In genomic region chr6:165298426-165298825, GRCh38 we compare ENCODE assay signal across 33 cellular contexts. TPM values are rescaled to one million over a fixed set of nuclear protein-coding genes. Genes with fewer than 3 reads are reported as not detected.
"Had no signal": no experiment of that assay in that cellular context is flagged by ENCODE, and none has a peak within 500 bp of the region (broad histone marks: within the 10 kb centered on the region; RNA-seq: fewer than 3 reads in every experiment).

No MANE protein-coding gene starts in this region.

- H3K36me3 ChIP-seq: gastroesophageal sphincter, heart left ventricle, stomach, tibial artery, upper lobe of right lung, uterus had no signal

- H3K4me3 ChIP-seq: coronary artery, gastroesophageal sphincter, heart left ventricle, hepatocyte, lung, smooth muscle cell, stomach, testis, tibial artery, upper lobe of right lung, uterus had no signal

- H3K9me3 ChIP-seq: gastroesophageal sphincter, testis, tibial artery, upper lobe of right lung, uterus had no signal

- H3K4me1 Mint-ChIP-seq: memory B cell had no signal

- H3K27me3 ChIP-seq: foreskin keratinocyte, gastroesophageal sphincter, heart left ventricle, hepatocyte, stomach, testis, tibial artery, upper lobe of right lung, uterus had no signal

- H3K27me3 Mint-ChIP-seq: effector memory CD8-positive, alpha-beta T cell; memory B cell; natural killer cell treated with Interleukin-12 subunit alpha and Interleukin-12 subunit beta and Interleukin-15 and Interleukin-18, amount 100 ng/mL, for 72 hours; progenitor cell of endocrine pancreas had no signal

- H3K27ac ChIP-seq: coronary artery, epithelial cell of prostate, foreskin keratinocyte, gastroesophageal sphincter, heart left ventricle, hepatocyte, parathyroid adenoma, stomach, testis, tibial artery, upper lobe of right lung, uterus had no signal

- ATAC-seq: effector memory CD8-positive, alpha-beta T cell; esophagus mucosa; foreskin keratinocyte; gastroesophageal sphincter; heart left ventricle; left lobe of liver; natural killer cell treated with Interleukin-12 subunit alpha and Interleukin-12 subunit beta and Interleukin-15 and Interleukin-18, amount 100 ng/mL, for 72 hours; sciatic nerve; upper lobe of right lung had no signal

- H2AFZ ChIP-seq: hepatocyte, parathyroid adenoma had no signal

- H3K4me3 Mint-ChIP-seq: effector memory CD8-positive, alpha-beta T cell; memory B cell; natural killer cell treated with Interleukin-12 subunit alpha and Interleukin-12 subunit beta and Interleukin-15 and Interleukin-18, amount 100 ng/mL, for 72 hours had no signal

- H3K9ac ChIP-seq: parathyroid adenoma had no signal

- H3K4me1 ChIP-seq: foreskin keratinocyte, gastroesophageal sphincter, heart left ventricle, parathyroid adenoma, stomach, testis, tibial artery, upper lobe of right lung, uterus had no signal

- H3K27ac Mint-ChIP-seq: effector memory CD8-positive, alpha-beta T cell; memory B cell; natural killer cell treated with Interleukin-12 subunit alpha and Interleukin-12 subunit beta and Interleukin-15 and Interleukin-18, amount 100 ng/mL, for 72 hours; progenitor cell of endocrine pancreas had no signal

- H3K4me2 ChIP-seq: hepatocyte, smooth muscle cell had no signal

- DNase-seq: dermis blood vessel endothelial cell; effector memory CD8-positive, alpha-beta T cell; foreskin keratinocyte; heart left ventricle; kidney; stimulated activated CD4-positive, alpha-beta T cell treated with anti-CD3 and anti-CD28 coated beads, Interleukin-12 subunit alpha, Interleukin-12 subunit beta, amount 100 ng/mL, for 4 hours; stimulated activated CD4-positive, alpha-beta T cell treated with anti-CD3 and anti-CD28 coated beads, Interleukin-1b, Interleukin-23, amount 100 ng/mL, for 48 hours; stimulated activated CD4-positive, alpha-beta T cell treated with anti-CD3 and anti-CD28 coated beads, Interleukin-4, amount 100 ng/mL, for 1 hour; stimulated activated CD8-positive, alpha-beta memory T cell treated with anti-CD3 and anti-CD28 coated beads, Interleukin-4, amount 100 ng/mL, for 48 hours; stimulated activated naive CD4-positive, alpha-beta T cell treated with Interleukin-2 at 50 U/mL for 16 hours; stomach; testis; tibial artery; upper lobe of right lung; uterus had no signal

RNA-seq across cellular contexts. Expression of gene C6orf118, which starts 11.0 kb away (rescaled TPM):
- total RNA-seq: dermis blood vessel endothelial cell; esophagus mucosa; fibroblast of lung; foreskin keratinocyte; heart left ventricle; hepatocyte; left lobe of liver; liver; mononuclear cell; natural killer cell treated with Interleukin-12 subunit alpha and Interleukin-12 subunit beta and Interleukin-15 and Interleukin-18, amount 100 ng/mL, for 72 hours; osteoblast; sciatic nerve; smooth muscle cell; subcutaneous adipose tissue; upper lobe of right lung had no signal
- polyA plus RNA-seq: fibroblast of lung, foreskin keratinocyte, heart left ventricle, hepatocyte, liver, smooth muscle cell had no signal
